Comparison of ENCODE assay signal across 14 cellular contexts in genomic region chr16:52812945-52813556, GRCh38.
DNase-seq lines count a peak whose midpoint lies in the region; ATAC-seq and TF ChIP-seq lines count a peak whose summit lies in the region.
"Had no signal": no experiment of that assay in that cellular context is flagged by ENCODE, and none has a peak within 500 bp of the region (broad histone marks: within the 10 kb centered on the region; RNA-seq: fewer than 3 reads in every experiment).

No MANE protein-coding gene starts in this region.

- H2BK5ac ChIP-seq in mesendoderm (ENCODE audit: low read length), result no peak overlapping the region

- no peak overlapping the region for H2BK120ac ChIP-seq in mesendoderm (ENCODE audit: low read depth, low read length)

- no peak overlapping the region for H3K4me2 ChIP-seq in mesendoderm (ENCODE audit: low read length)

- peak overlapping the region; percentile 67 for H3K27ac Mint-ChIP-seq in Calu3 (ENCODE audit: unreplicated experiment)
- H3K27ac Mint-ChIP-seq: activated naive CD8-positive, alpha-beta T cell treated with anti-CD3 and anti-CD28 coated beads, Interleukin-2, amount 10 ng/mL, durations not matched to agents 7 days and 5 days; stimulated activated naive CD8-positive, alpha-beta T cell treated with anti-CD3 and anti-CD28 coated beads, Interleukin-15, Interleukin-2, amounts not matched to agents 100 ng/mL and 50 ng/mL, for 24 hours had no signal

- CTCF ChIA-PET in Calu3 (lab: Charles Lee), result no interaction called here

- no peaks in the 10 kb centered on the region for H3K27me3 ChIP-seq in mesendoderm (ENCODE audit: insufficient read depth, low read length, poor library complexity)

- in situ Hi-C loops in GM13976 (cut with MboI; ENCODE audit: low sequenced_read_pairs, unreplicated experiment), result no loop called here

- H3K4me3 Mint-ChIP-seq in Calu3 (ENCODE audit: low read depth, unreplicated experiment), result no peak overlapping the region
- H3K4me3 Mint-ChIP-seq: activated naive CD8-positive, alpha-beta T cell treated with anti-CD3 and anti-CD28 coated beads, Interleukin-2, amount 10 ng/mL, durations not matched to agents 7 days and 5 days; stimulated activated naive CD8-positive, alpha-beta T cell treated with anti-CD3 and anti-CD28 coated beads, Interleukin-15, Interleukin-2, amounts not matched to agents 100 ng/mL and 50 ng/mL, for 24 hours had no signal

- no peak overlapping the region for H2AK5ac ChIP-seq in mesendoderm (ENCODE audit: low read length)

- H3K4me1 ChIP-seq in mesendoderm (ENCODE audit: control insufficient read depth, low read depth, low read length), result peaks cover 2% of the 10 kb centered on the region

- no peaks in the 10 kb centered on the region for H3K36me3 ChIP-seq in mesendoderm (ENCODE audit: control insufficient read depth, insufficient read depth, low read length)

- no peak overlapping the region for H3K9ac ChIP-seq in mesendoderm (ENCODE audit: low read length)

- BruUV-seq in Calu3 (replicated peaks; lab: Mats Ljungman, UMichigan), result no TSS peak

- no peak overlapping the region for H2BK15ac ChIP-seq in mesendoderm (replicated peaks; ENCODE audit: low read depth)

- H3K27me3 Mint-ChIP-seq in Calu3 (ENCODE audit: unreplicated experiment), result no peaks in the 10 kb centered on the region
- H3K27me3 Mint-ChIP-seq: activated naive CD8-positive, alpha-beta T cell treated with anti-CD3 and anti-CD28 coated beads, Interleukin-2, amount 10 ng/mL, durations not matched to agents 7 days and 5 days; stimulated activated naive CD8-positive, alpha-beta T cell treated with anti-CD3 and anti-CD28 coated beads, Interleukin-15, Interleukin-2, amounts not matched to agents 100 ng/mL and 50 ng/mL, for 24 hours had no signal

- H3K4me1 Mint-ChIP-seq in Calu3 (ENCODE audit: low read depth, unreplicated experiment), result peaks cover 28% of the 10 kb centered on the region
- H3K4me1 Mint-ChIP-seq: activated naive CD8-positive, alpha-beta T cell treated with anti-CD3 and anti-CD28 coated beads, Interleukin-2, amount 10 ng/mL, durations not matched to agents 7 days and 5 days had no signal

- no peak overlapping the region for H3K23ac ChIP-seq in mesendoderm (ENCODE audit: low read length)

- H4K8ac ChIP-seq in mesendoderm (ENCODE audit: low read depth, low read length), result no peak overlapping the region

- no CpG with 5 or more reads among the region's 4 CpGs for WGBS in mesendoderm (ENCODE audit: extremely low coverage, insufficient coverage, low lambda C conversion rate)

- H3K79me2 ChIP-seq in mesendoderm (ENCODE audit: control insufficient read depth, insufficient read depth, low read length), result no peaks in the 10 kb centered on the region

- no peak overlapping the region for H3K4me3 ChIP-seq in mesendoderm (ENCODE audit: low read length)

- H3K36me3 Mint-ChIP-seq in Calu3 (ENCODE audit: insufficient read depth, unreplicated experiment), result peaks cover 5% of the 10 kb centered on the region
- H3K36me3 Mint-ChIP-seq: activated naive CD8-positive, alpha-beta T cell treated with anti-CD3 and anti-CD28 coated beads, Interleukin-2, amount 10 ng/mL, durations not matched to agents 7 days and 5 days had no signal

- DNase-seq in Calu3 (peak; percentile 56), NCI-H226 (peak; percentile 6), epidermal melanocyte (ENCODE audit: insufficient read length, low spot score) (peak; percentile 36), mesendoderm (peak; percentile 68), NCI-H187 (lab: John Stamatoyannopoulos, UW) (no peak), GM13976 (ENCODE audit: low spot score) (no peak), NCI-H146 treated with DMSO at 0.1 percent for 48 hours (lab: John Stamatoyannopoulos, UW; ENCODE audit: unreplicated experiment) (no peak)
- DNase-seq: activated naive CD8-positive, alpha-beta T cell treated with anti-CD3 and anti-CD28 coated beads, Interleukin-2, amount 10 ng/mL, durations not matched to agents 7 days and 5 days; effector CD8-positive, alpha-beta T cell; NCI-H1105 treated with DMSO at 0.1 percent for 48 hours; NCI-H82; occipital lobe had no signal

- no peak overlapping the region for H3K56ac ChIP-seq in mesendoderm (ENCODE audit: low read length)

- H3K79me1 ChIP-seq in mesendoderm (ENCODE audit: low read length), result no peaks in the 10 kb centered on the region

- H4K5ac ChIP-seq in mesendoderm (ENCODE audit: low read length), result no peak overlapping the region

- no peak overlapping the region for H3K18ac ChIP-seq in mesendoderm (ENCODE audit: low read length)

- ATAC-seq in GM18498 (IDR thresholded peaks at IDR 0.05; ENCODE audit: unreplicated experiment), result no peak

- intact Hi-C loops in Calu3 (cut with micrococcal nuclease; ENCODE audit: unreplicated experiment), result no loop called here

- no peak overlapping the region for H3K27ac ChIP-seq in mesendoderm (ENCODE audit: low read depth, low read length)

- TF ChIP-seq CTCF in Calu3 (IDR thresholded peaks at IDR 0.05; ENCODE audit: unreplicated experiment) (no peak), GM13976 (IDR thresholded peaks at IDR 0.05; ENCODE audit: borderline replicate concordance, control extremely low read depth, extremely low read depth, insufficient read depth, missing control alignments) (no peak)

- peaks cover 21% of the 10 kb centered on the region for H3K9me3 Mint-ChIP-seq in Calu3 (ENCODE audit: low read depth, unreplicated experiment)
- H3K9me3 Mint-ChIP-seq: activated naive CD8-positive, alpha-beta T cell treated with anti-CD3 and anti-CD28 coated beads, Interleukin-2, amount 10 ng/mL, durations not matched to agents 7 days and 5 days; stimulated activated naive CD8-positive, alpha-beta T cell treated with anti-CD3 and anti-CD28 coated beads, Interleukin-15, Interleukin-2, amounts not matched to agents 100 ng/mL and 50 ng/mL, for 24 hours had no signal

- H3K4ac ChIP-seq in mesendoderm (ENCODE audit: low read depth, low read length), result no peak overlapping the region

Comparison
In these comparisons a context has a peak if more than half of its experiments do, and no peak if none do; other contexts are left out.
1. DNase-seq: peak in Calu3 (single experiment), NCI-H226 (single experiment), epidermal melanocyte (single experiment) and mesendoderm (single experiment); none in NCI-H187 (0 of 2), GM13976 (single experiment) and NCI-H146 treated with DMSO at 0.1 percent for 48 hours (single experiment).